ENCODE assay signal across 19 cellular contexts in the genomic region with DNA sequence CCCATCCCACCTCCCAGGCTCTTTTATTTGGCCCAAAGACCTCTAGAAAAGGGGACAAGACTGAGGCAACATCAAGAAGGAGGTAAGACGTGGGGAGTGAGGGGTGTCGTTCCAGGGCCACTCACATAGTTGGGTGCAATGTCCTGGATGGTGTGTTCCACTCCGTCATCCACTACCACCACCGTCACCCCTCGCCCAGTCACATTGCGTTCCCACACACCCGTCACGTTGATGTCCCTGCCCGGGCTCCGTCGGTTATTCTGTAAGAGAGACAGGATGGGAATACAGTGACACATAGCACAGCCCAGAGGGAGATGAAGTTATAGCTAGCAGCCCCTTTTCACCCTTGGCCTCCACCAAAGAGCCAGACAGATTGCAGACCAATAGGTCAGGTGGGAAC. TPM values are rescaled to one million over a fixed set of nuclear protein-coding genes. Genes with fewer than 3 reads are reported as not detected.
DNase-seq lines count a peak whose midpoint lies in the region; ATAC-seq and TF ChIP-seq lines count a peak whose summit lies in the region.
"Had no signal": no experiment of that assay in that cellular context is flagged by ENCODE, and none has a peak within 500 bp of the region (broad histone marks: within the 10 kb centered on the region; RNA-seq: fewer than 3 reads in every experiment).

No MANE protein-coding gene starts in this region.

- peaks cover 34% of the 10 kb centered on the region for H3K4me1 ChIP-seq in CD8-positive, alpha-beta memory T cell (ENCODE audit: insufficient read depth, low read length)

- no peak for ATAC-seq in CD4-positive, alpha-beta T cell (ENCODE audit: poor library complexity)
- ATAC-seq: esophagus mucosa, gastrocnemius medialis, K562 had no signal

- CTCF ChIA-PET in CD4-positive, alpha-beta T cell (lab: Charles Lee): interaction anchor here (2.8 kb wide), 1 partner anchor 495 kb away, joined by 11 read pairs; no protein-coding TSS in a partner anchor
- CTCF ChIA-PET in CD8-positive, alpha-beta memory T cell (lab: Charles Lee): interaction anchor here (0.9 to 2.8 kb wide), 2 partner anchors 49 to 437 kb away, joined by 3 to 8 read pairs; a partner anchor contains a TSS

- POLR2A ChIA-PET in CD4-positive, alpha-beta T cell (lab: Charles Lee): interaction anchor here (0.8 kb wide), 1 partner anchor 917 kb away, joined by 3 read pairs; no protein-coding TSS in a partner anchor
- POLR2A ChIA-PET in CD8-positive, alpha-beta memory T cell (lab: Charles Lee): no interaction called here

- H3K27ac Mint-ChIP-seq in CD4-positive, alpha-beta T cell: peak overlapping the region; percentile 76
- peak overlapping the region; percentile 14 to 96 (median 66) for H3K27ac Mint-ChIP-seq in CD8-positive, alpha-beta memory T cell
- H3K27ac Mint-ChIP-seq in activated naive CD8-positive, alpha-beta T cell treated with anti-CD3 and anti-CD28 coated beads for 36 hours: peak overlapping the region; percentile 34
- peak overlapping the region; percentile 72 for H3K27ac Mint-ChIP-seq in nephron progenitor cell

- peaks cover 57% of the 10 kb centered on the region for H3K36me3 ChIP-seq in CD8-positive, alpha-beta memory T cell (ENCODE audit: insufficient read depth, low read length)

- no peak for DNase-seq in CD4-positive, alpha-beta T cell
- no peak for DNase-seq in CD8-positive, alpha-beta memory T cell
- no peak for DNase-seq in activated naive CD8-positive, alpha-beta T cell treated with anti-CD3 and anti-CD28 coated beads for 36 hours
- DNase-seq in nephron progenitor cell: no peak
- no peak for DNase-seq in occipital lobe (lab: John Stamatoyannopoulos, UW)
- DNase-seq in pons (ENCODE audit: low spot score): no peak
- DNase-seq in HT-29 (ENCODE audit: low spot score): no peak
- DNase-seq: amniotic stem cell; gastrocnemius medialis; NCI-H187; NCI-H2227 treated with DMSO at 0.1 percent for 48 hours; NCI-H774; OCI-M1; SHP77; stimulated activated CD4-positive, alpha-beta T cell treated with anti-CD3 and anti-CD28 coated beads, Interleukin-15, amount 100 ng/mL, for 24 hours; thyroid gland had no signal

- no peaks in the 10 kb centered on the region for H3K27me3 ChIP-seq in CD4-positive, alpha-beta T cell (ENCODE audit: control insufficient read depth, insufficient read depth, low read length)
- no peaks in the 10 kb centered on the region for H3K27me3 ChIP-seq in CD8-positive, alpha-beta memory T cell (ENCODE audit: insufficient read depth, low read length, poor library complexity, severe bottlenecking)
- H3K27me3 ChIP-seq: gastrocnemius medialis, right atrium auricular region, thyroid gland had no signal

- TF ChIP-seq CTCF in CD4-positive, alpha-beta T cell (IDR thresholded peaks at IDR 0.05): no peak
- no peak for TF ChIP-seq CTCF in nephron progenitor cell (IDR thresholded peaks at IDR 0.05)

- H3K4me3 ChIP-seq in CD8-positive, alpha-beta memory T cell (ENCODE audit: low read length): no peak overlapping the region
- H3K4me3 ChIP-seq: gastrocnemius medialis, K562, right atrium auricular region, thyroid gland had no signal

- H3K4me1 Mint-ChIP-seq in CD4-positive, alpha-beta T cell (ENCODE audit: low read depth): peaks cover 54% of the 10 kb centered on the region
- peaks cover 42 to 57% (median 48%) of the 10 kb centered on the region in 3 donors for H3K4me1 Mint-ChIP-seq in CD8-positive, alpha-beta memory T cell
- peaks cover 33% of the 10 kb centered on the region for H3K4me1 Mint-ChIP-seq in activated naive CD8-positive, alpha-beta T cell treated with anti-CD3 and anti-CD28 coated beads for 36 hours
- peaks cover 63% of the 10 kb centered on the region for H3K4me1 Mint-ChIP-seq in nephron progenitor cell

- H3K9me3 Mint-ChIP-seq in CD4-positive, alpha-beta T cell: no peaks in the 10 kb centered on the region
- H3K9me3 Mint-ChIP-seq in CD8-positive, alpha-beta memory T cell: no peaks in the 10 kb centered on the region
- no peaks in the 10 kb centered on the region for H3K9me3 Mint-ChIP-seq in activated naive CD8-positive, alpha-beta T cell treated with anti-CD3 and anti-CD28 coated beads for 36 hours
- no peaks in the 10 kb centered on the region for H3K9me3 Mint-ChIP-seq in nephron progenitor cell

- intact Hi-C loops in CD4-positive, alpha-beta T cell (cut with DNase I, micrococcal nuclease): loop anchor here in 1 of 2 experiments (2.0 to 5.0 kb wide), 4 partner anchors 83 to 496 kb away; a partner anchor contains a TSS

- H3K4me3 Mint-ChIP-seq in CD4-positive, alpha-beta T cell: peak overlapping the region; percentile 63
- H3K4me3 Mint-ChIP-seq in CD8-positive, alpha-beta memory T cell: peak overlapping the region in 6 of 7 donors; percentile 25 to 69 (median 52)
- peak overlapping the region; percentile 40 for H3K4me3 Mint-ChIP-seq in activated naive CD8-positive, alpha-beta T cell treated with anti-CD3 and anti-CD28 coated beads for 36 hours
- no peak overlapping the region for H3K4me3 Mint-ChIP-seq in nephron progenitor cell

- peaks cover 91% of the 10 kb centered on the region for H3K36me3 Mint-ChIP-seq in CD4-positive, alpha-beta T cell (ENCODE audit: low read depth)
- H3K36me3 Mint-ChIP-seq in CD8-positive, alpha-beta memory T cell: peaks cover 16 to 82% (median 18%) of the 10 kb centered on the region in 3 donors
- H3K36me3 Mint-ChIP-seq in activated naive CD8-positive, alpha-beta T cell treated with anti-CD3 and anti-CD28 coated beads for 36 hours: peaks cover 47% of the 10 kb centered on the region
- H3K36me3 Mint-ChIP-seq in nephron progenitor cell (ENCODE audit: low read depth): peaks cover 9% of the 10 kb centered on the region

- H3K27ac ChIP-seq in CD4-positive, alpha-beta T cell (ENCODE audit: low read depth, low read length): peak overlapping the region; percentile 10
- H3K27ac ChIP-seq in CD8-positive, alpha-beta memory T cell (ENCODE audit: low read depth, low read length): no peak overlapping the region
- H3K27ac ChIP-seq: gastrocnemius medialis, right atrium auricular region, thyroid gland had no signal

- no peaks in the 10 kb centered on the region for H3K9me3 ChIP-seq in CD4-positive, alpha-beta T cell (ENCODE audit: control insufficient read depth, low read length)
- no peaks in the 10 kb centered on the region for H3K9me3 ChIP-seq in CD8-positive, alpha-beta memory T cell (ENCODE audit: low read length)
- H3K9me3 ChIP-seq: gastrocnemius medialis, right atrium auricular region, thyroid gland had no signal

- no peaks in the 10 kb centered on the region for H3K27me3 Mint-ChIP-seq in CD4-positive, alpha-beta T cell
- H3K27me3 Mint-ChIP-seq in CD8-positive, alpha-beta memory T cell: no peaks in the 10 kb centered on the region
- no peaks in the 10 kb centered on the region for H3K27me3 Mint-ChIP-seq in activated naive CD8-positive, alpha-beta T cell treated with anti-CD3 and anti-CD28 coated beads for 36 hours
- H3K27me3 Mint-ChIP-seq in nephron progenitor cell (ENCODE audit: low read depth, poor library complexity): peaks cover 6% of the 10 kb centered on the region

RNA-seq across cellular contexts. Expression of a gene that starts 3.8 kb away (rescaled TPM):
- total RNA-seq in CD4-positive, alpha-beta T cell: 100 to 1,000 TPM; 229 to 247 TPM
- total RNA-seq in CD8-positive, alpha-beta memory T cell: 100 to 1,000 TPM in 1 of 2 experiments, 10 to 100 TPM in 1; 99.6 to 101 TPM
- 81.7 TPM for polyA plus RNA-seq in CD8-positive, alpha-beta memory T cell
- 10 to 100 TPM; 85.0 to 85.9 TPM for total RNA-seq in activated naive CD8-positive, alpha-beta T cell treated with anti-CD3 and anti-CD28 coated beads for 36 hours
- 24.0 TPM for total RNA-seq in occipital lobe
- 81.7 and 85.4 TPM in 2 replicates for total RNA-seq in HT-29 (2014; rRNA removed; shearing (Covaris generic))

RNA-seq across cellular contexts. Expression of a gene that starts 4.4 kb away (rescaled TPM):
- 10 to 100 TPM; 12.9 to 15.8 TPM for total RNA-seq in CD4-positive, alpha-beta T cell
- total RNA-seq in CD8-positive, alpha-beta memory T cell: 10 to 100 TPM; 25.1 to 25.3 TPM
- polyA plus RNA-seq in CD8-positive, alpha-beta memory T cell: 35.0 TPM
- 10 to 100 TPM; 16.6 to 17.3 TPM for total RNA-seq in activated naive CD8-positive, alpha-beta T cell treated with anti-CD3 and anti-CD28 coated beads for 36 hours
- 16.4 TPM for total RNA-seq in occipital lobe
- 10.8 and 11.5 TPM in 2 replicates for total RNA-seq in HT-29 (2014; rRNA removed; shearing (Covaris generic))

RNA-seq across cellular contexts. Expression of a gene that starts 28.9 kb away (rescaled TPM):
- 1 to 10 TPM; 8.4 to 9.5 TPM for total RNA-seq in CD4-positive, alpha-beta T cell
- 1 to 10 TPM; 1.8 to 2.2 TPM for total RNA-seq in CD8-positive, alpha-beta memory T cell
- polyA plus RNA-seq in CD8-positive, alpha-beta memory T cell: 0.35 TPM
- total RNA-seq in activated naive CD8-positive, alpha-beta T cell treated with anti-CD3 and anti-CD28 coated beads for 36 hours: 1 to 10 TPM; 2.0 TPM
- total RNA-seq in occipital lobe: 12.9 TPM
- total RNA-seq in HT-29 (2014; rRNA removed; shearing (Covaris generic)): 11.3 and 14.7 TPM in 2 replicates

RNA-seq across cellular contexts. Expression of a gene that starts 49.5 kb away (rescaled TPM):
- 100 to 1,000 TPM; 197 to 200 TPM for total RNA-seq in CD4-positive, alpha-beta T cell
- 10 to 100 TPM; 13.8 to 14.9 TPM for total RNA-seq in CD8-positive, alpha-beta memory T cell
- polyA plus RNA-seq in CD8-positive, alpha-beta memory T cell: 2.0 TPM
- 1 to 10 TPM; 8.0 to 8.7 TPM for total RNA-seq in activated naive CD8-positive, alpha-beta T cell treated with anti-CD3 and anti-CD28 coated beads for 36 hours
- 8.1 TPM for total RNA-seq in occipital lobe
- 29.5 and 44.1 TPM in 2 replicates for total RNA-seq in HT-29 (2014; rRNA removed; shearing (Covaris generic))
